Comparison of ENCODE assay signal across 13 cellular contexts in the genomic region with DNA sequence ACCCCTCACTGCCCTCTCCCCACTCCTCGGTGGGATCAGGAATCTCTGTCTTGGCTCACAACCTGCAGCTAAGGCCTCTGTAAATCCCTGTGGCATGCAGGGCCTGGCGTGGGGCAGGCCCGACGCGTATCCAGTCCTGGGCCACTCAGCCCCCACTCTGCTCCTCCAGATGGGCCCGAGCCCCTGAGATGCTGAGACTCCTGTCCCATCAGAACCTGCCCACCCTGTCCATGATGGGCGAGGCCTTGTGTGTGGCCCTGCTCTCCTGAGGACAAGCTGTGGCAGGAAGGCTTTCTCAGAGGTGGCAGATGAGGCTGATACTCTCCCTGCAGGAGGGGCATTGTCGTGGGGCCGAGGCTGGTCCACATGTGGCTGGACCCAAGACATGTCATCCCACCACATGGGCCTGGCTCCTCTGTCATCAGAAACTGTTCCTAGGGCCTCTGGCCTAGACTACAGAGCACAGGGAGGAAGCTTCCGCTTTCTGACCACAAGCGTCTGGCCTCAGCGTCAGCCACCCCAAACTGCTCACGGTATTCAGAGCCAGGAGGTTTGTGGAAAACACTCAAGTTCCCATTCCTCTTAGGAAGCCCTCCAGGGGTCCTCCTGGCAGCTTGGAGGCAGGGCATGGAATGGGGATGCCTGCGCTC. TPM values are rescaled to one million over a fixed set of nuclear protein-coding genes. Genes with fewer than 3 reads are reported as not detected.
A peak's percentile ranks its signal among the peaks of the same experiment; 100 is the strongest.
DNase-seq lines count a peak whose midpoint lies in the region; ATAC-seq and TF ChIP-seq lines count a peak whose summit lies in the region.
"Had no signal": no experiment of that assay in that cellular context is flagged by ENCODE, and none has a peak within 500 bp of the region (broad histone marks: within the 10 kb centered on the region; RNA-seq: fewer than 3 reads in every experiment).

No MANE protein-coding gene starts in this region.

- 93% methylated on average over 14 of the region's 14 CpGs for WGBS in smooth muscle cell (ENCODE audit: low lambda C conversion rate)

- H4K20me1 ChIP-seq in smooth muscle cell (ENCODE audit: low read depth) = no peaks in the 10 kb centered on the region

- H3K27me3 Mint-ChIP-seq in T-helper 17 cell (no peaks in the 10 kb centered on the region), HFFc6 (ENCODE audit: insufficient read depth) (peaks cover 31% of the 10 kb centered on the region)
- H3K27me3 Mint-ChIP-seq in stimulated activated naive B cell treated with anti-CD40 and anti-IgM and Interleukin-4, amounts not matched to agents 10 μg/mL and 1 μg/mL and 100 μg/mL, for 72 hours = no peaks in the 10 kb centered on the region

- no peak overlapping the region for H3K4me2 ChIP-seq in smooth muscle cell

- H3K36me3 ChIP-seq in smooth muscle cell (ENCODE audit: low read depth) = no peaks in the 10 kb centered on the region
- H3K36me3 ChIP-seq: thoracic aorta had no signal

- H3K36me3 Mint-ChIP-seq in T-helper 17 cell (ENCODE audit: low read depth) (peaks cover 3% of the 10 kb centered on the region), HFFc6 (ENCODE audit: low read depth) (no peaks in the 10 kb centered on the region)
- peaks cover 13 to 28% of the 10 kb centered on the region in 2 donors for H3K36me3 Mint-ChIP-seq in stimulated activated naive B cell treated with anti-CD40 and anti-IgM and Interleukin-4, amounts not matched to agents 10 μg/mL and 1 μg/mL and 100 μg/mL, for 72 hours
- H3K36me3 Mint-ChIP-seq: T-cell had no signal

- intact Hi-C loops in left ventricle myocardium superior (cut with micrococcal nuclease) = no loop called here

- no peaks in the 10 kb centered on the region for H3K9me3 Mint-ChIP-seq in stimulated activated naive B cell treated with anti-CD40 and anti-IgM and Interleukin-4, amounts not matched to agents 10 μg/mL and 1 μg/mL and 100 μg/mL, for 72 hours
- H3K9me3 Mint-ChIP-seq in HFFc6 = no peaks in the 10 kb centered on the region
- H3K9me3 Mint-ChIP-seq: T-cell had no signal

- H3K9me3 ChIP-seq in T-helper 17 cell (ENCODE audit: control insufficient read depth, low read length, poor library complexity, severe bottlenecking) = no peaks in the 10 kb centered on the region
- H3K9me3 ChIP-seq in smooth muscle cell (replicated peaks; ENCODE audit: low read depth) = no peaks in the 10 kb centered on the region
- H3K9me3 ChIP-seq: thoracic aorta had no signal

- TF ChIP-seq CTCF in smooth muscle cell (IDR thresholded peaks at IDR 0.05; ENCODE audit: borderline replicate concordance, insufficient read depth, poor library complexity, severe bottlenecking) (no peak), HFFc6 (IDR thresholded peaks at IDR 0.05) (no peak)

- no peaks in the 10 kb centered on the region for H3F3A ChIP-seq in smooth muscle cell (ENCODE audit: low read depth)

- no peak overlapping the region for H3K27ac ChIP-seq in smooth muscle cell (ENCODE audit: low read depth)
- H3K27ac ChIP-seq: epithelial cell of prostate had no signal

- H3K27me3 ChIP-seq in smooth muscle cell (ENCODE audit: low read depth) = peaks cover 22% of the 10 kb centered on the region

- H3K27ac Mint-ChIP-seq in T-helper 17 cell (no peak overlapping the region), HFFc6 (no peak overlapping the region)
- H3K27ac Mint-ChIP-seq in stimulated activated naive B cell treated with anti-CD40 and anti-IgM and Interleukin-4, amounts not matched to agents 10 μg/mL and 1 μg/mL and 100 μg/mL, for 72 hours = peak overlapping the region; percentile 92
- H3K27ac Mint-ChIP-seq: T-cell had no signal

- H3K4me1 ChIP-seq in smooth muscle cell (ENCODE audit: low read depth) = no peaks in the 10 kb centered on the region

- peak; percentile 60 for ATAC-seq in HG02798 (IDR thresholded peaks at IDR 0.05; ENCODE audit: poor library complexity, unreplicated experiment)
- peak; percentile 49 for ATAC-seq in T-helper 17 cell
- ATAC-seq in left ventricle myocardium superior = peak; percentile 79
- ATAC-seq in stimulated activated naive B cell treated with anti-CD40 and anti-IgM and Interleukin-4, amounts not matched to agents 10 μg/mL and 1 μg/mL and 100 μg/mL, for 72 hours (replicated peaks) = peak; percentile 40 to 49
- ATAC-seq: T-cell had no signal

- H3K79me2 ChIP-seq in smooth muscle cell (ENCODE audit: low read depth) = no peaks in the 10 kb centered on the region

- H3K4me1 Mint-ChIP-seq in T-helper 17 cell (peaks cover 25% of the 10 kb centered on the region), HFFc6 (ENCODE audit: low read depth) (no peaks in the 10 kb centered on the region)
- H3K4me1 Mint-ChIP-seq in stimulated activated naive B cell treated with anti-CD40 and anti-IgM and Interleukin-4, amounts not matched to agents 10 μg/mL and 1 μg/mL and 100 μg/mL, for 72 hours = peaks cover 41 to 78% of the 10 kb centered on the region in 2 donors

- H3K4me3 ChIP-seq in smooth muscle cell = no peak overlapping the region
- H3K4me3 ChIP-seq: thoracic aorta had no signal

- DNase-seq in T-helper 17 cell (no peak), left ventricle myocardium superior (peak; percentile 52), ecto neural progenitor cell (ENCODE audit: low spot score) (no peak), smooth muscle cell (lab: John Stamatoyannopoulos, UW; ENCODE audit: unreplicated experiment) (no peak), D341Med (ENCODE audit: low spot score) (no peak), HFFc6 (no peak)
- no peak for DNase-seq in stimulated activated naive B cell treated with anti-CD40 and anti-IgM and Interleukin-4, amounts not matched to agents 10 μg/mL and 1 μg/mL and 100 μg/mL, for 72 hours
- DNase-seq: NCI-H526 treated with DMSO at 0.1 percent for 48 hours; stimulated activated CD4-positive, alpha-beta T cell treated with anti-CD3 and anti-CD28 coated beads, Interleukin-4, amount 100 ng/mL, for 4 hours had no signal

- H3K4me3 Mint-ChIP-seq in T-helper 17 cell = no peak overlapping the region
- peak overlapping the region; percentile 10 to 30 for H3K4me3 Mint-ChIP-seq in stimulated activated naive B cell treated with anti-CD40 and anti-IgM and Interleukin-4, amounts not matched to agents 10 μg/mL and 1 μg/mL and 100 μg/mL, for 72 hours
- no peak overlapping the region for H3K4me3 Mint-ChIP-seq in HFFc6
- H3K4me3 Mint-ChIP-seq: T-cell had no signal

- no peak overlapping the region for H2AFZ ChIP-seq in smooth muscle cell (ENCODE audit: low read depth)

- H3K9ac ChIP-seq in smooth muscle cell (ENCODE audit: low read depth) = no peak overlapping the region

RNA-seq across cellular contexts. Expression of a gene that starts 6.0 kb away (rescaled TPM):
- 10 to 100 TPM; 19.8 to 66.6 TPM for total RNA-seq in T-helper 17 cell
- total RNA-seq in left ventricle myocardium superior = 4.5 TPM
- total RNA-seq in smooth muscle cell = 0.09 and 0.18 TPM in 2 replicates
- polyA plus RNA-seq in smooth muscle cell = 0.27 TPM in 1 of 2 replicates, not detected in the other
- not detected for total RNA-seq in HFFc6 (2021; fragmentation: NEBNext Ultra II Directional; extraction: Animal tissue kit (Norgen Biotek cat#: 25700))

Comparison
In these comparisons a context has a peak if more than half of its experiments do, and no peak if none do; other contexts are left out.
1. H3K4me3 Mint-ChIP-seq: peak in stimulated activated naive B cell treated with anti-CD40 and anti-IgM and Interleukin-4, amounts not matched to agents 10 μg/mL and 1 μg/mL and 100 μg/mL, for 72 hours (2 of 2); none in T-helper 17 cell (single experiment) and HFFc6 (single experiment).
2. Peak in every context shown above with its lines, with median percentiles within 50 percentile points of each other: ATAC-seq.